In genomic region chr11:57704932-57705331, GRCh38 we compare ENCODE assay signal across 1 cellular context.
TF ChIP-seq lines count a peak whose summit lies in the region.

No MANE protein-coding gene starts in this region.

TF ChIP-seq in WTC11, 78 proteins besides CTCF, POLR2A, EP300 and RAD21 (continued from another document):
- TF ChIP-seq AR (CRISPR knock-in tag; IDR thresholded peaks at IDR 0.05), result no peak
- TF ChIP-seq ZNF423 (CRISPR knock-in tag; IDR thresholded peaks at IDR 0.05), result no peak
- no peak for TF ChIP-seq USF1 (CRISPR knock-in tag; IDR thresholded peaks at IDR 0.05)
- TF ChIP-seq RELA (CRISPR knock-in tag; IDR thresholded peaks at IDR 0.05; ENCODE audit: borderline replicate concordance), result no peak
- TF ChIP-seq ETV6 (CRISPR knock-in tag; IDR thresholded peaks at IDR 0.05), result no peak
- no peak for TF ChIP-seq TEAD1 (CRISPR knock-in tag; IDR thresholded peaks at IDR 0.05)
